13 cellular contexts compared by ENCODE assay signal in the genomic region with DNA sequence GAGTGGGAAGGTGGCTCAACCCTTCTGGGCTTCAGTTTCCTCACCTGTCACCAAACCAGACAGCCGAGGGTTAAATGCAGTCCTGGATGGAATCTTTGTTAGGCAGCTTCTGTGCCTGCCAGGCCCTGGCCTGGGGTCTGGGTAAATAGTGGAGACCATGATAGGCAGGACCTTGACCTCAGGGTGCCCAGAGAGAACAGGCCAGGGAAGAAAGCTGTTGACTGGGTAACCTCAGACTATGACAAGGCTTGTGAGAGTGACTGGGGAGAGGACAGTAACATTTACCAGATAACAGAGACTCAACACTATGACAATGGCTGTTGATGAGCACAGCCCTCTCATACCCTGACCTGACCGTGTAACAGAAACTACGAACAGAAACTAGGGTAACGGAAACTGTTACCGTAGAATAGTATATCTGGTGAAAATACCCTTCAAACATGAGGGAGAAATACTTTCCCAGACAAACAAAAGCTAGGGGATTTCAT.
DNase-seq lines count a peak whose midpoint lies in the region; ATAC-seq and TF ChIP-seq lines count a peak whose summit lies in the region.
"Had no signal": no experiment of that assay in that cellular context is flagged by ENCODE, and none has a peak within 500 bp of the region (broad histone marks: within the 10 kb centered on the region; RNA-seq: fewer than 3 reads in every experiment).

No MANE protein-coding gene starts in this region.

- DNase-seq in NCI-H187 (lab: John Stamatoyannopoulos, UW), result no peak
- no peak for DNase-seq in NCI-H526 treated with DMSO at 0.1 percent for 48 hours (lab: John Stamatoyannopoulos, UW)
- DNase-seq in left ventricle myocardium inferior, result no peak
- DNase-seq: NCI-H446 treated with DMSO at 0.1 percent for 48 hours, SK-N-SH had no signal

- no peak for TF ChIP-seq CTCF in left ventricle myocardium inferior (IDR thresholded peaks at IDR 0.05; ENCODE audit: borderline replicate concordance)

- peak; percentile 93 for ATAC-seq in GM18511 (IDR thresholded peaks at IDR 0.05; ENCODE audit: unreplicated experiment)
- peak; percentile 96 for ATAC-seq in GM19372 (IDR thresholded peaks at IDR 0.05; ENCODE audit: low read depth, unreplicated experiment)
- ATAC-seq in HG02973 (IDR thresholded peaks at IDR 0.05; ENCODE audit: unreplicated experiment), result peak; percentile 73
- peak; percentile 100 for ATAC-seq in activated T-helper 17 cell treated with anti-CD3 and anti-CD28 coated beads, Interleukin-2, amount 50 U/mL, for 72 hours (replicated peaks)
- ATAC-seq in esophagus mucosa, result no peak

- peaks cover 20% of the 10 kb centered on the region for H3K27me3 ChIP-seq in left ventricle myocardium inferior (ENCODE audit: low read depth)

- H3K4me3 ChIP-seq in left ventricle myocardium inferior, result no peak overlapping the region
- H3K4me3 ChIP-seq: breast epithelium, smooth muscle cell had no signal

- H3K36me3 Mint-ChIP-seq in activated T-helper 17 cell treated with anti-CD3 and anti-CD28 coated beads, Interleukin-2, amount 50 U/mL, for 72 hours (ENCODE audit: low read depth), result no peaks in the 10 kb centered on the region

- no peak overlapping the region for H3K27ac ChIP-seq in left ventricle myocardium inferior (replicated peaks)
- H3K27ac ChIP-seq: breast epithelium, epithelial cell of prostate had no signal

- no peaks in the 10 kb centered on the region for H3K9me3 ChIP-seq in left ventricle myocardium inferior (replicated peaks)
- H3K9me3 ChIP-seq: breast epithelium, SK-N-SH had no signal

- intact Hi-C loops in left ventricle myocardium inferior (cut with micrococcal nuclease), result no loop called here

- peak overlapping the region; percentile 58 for H3K27ac Mint-ChIP-seq in activated T-helper 17 cell treated with anti-CD3 and anti-CD28 coated beads, Interleukin-2, amount 50 U/mL, for 72 hours

- H3K27me3 Mint-ChIP-seq in activated T-helper 17 cell treated with anti-CD3 and anti-CD28 coated beads, Interleukin-2, amount 50 U/mL, for 72 hours, result no peaks in the 10 kb centered on the region

- H3K9me3 Mint-ChIP-seq in activated T-helper 17 cell treated with anti-CD3 and anti-CD28 coated beads, Interleukin-2, amount 50 U/mL, for 72 hours, result no peaks in the 10 kb centered on the region

- peak overlapping the region; percentile 10 for H3K4me3 Mint-ChIP-seq in activated T-helper 17 cell treated with anti-CD3 and anti-CD28 coated beads, Interleukin-2, amount 50 U/mL, for 72 hours

- H3K4me1 ChIP-seq in left ventricle myocardium inferior, result no peaks in the 10 kb centered on the region
- H3K4me1 ChIP-seq: breast epithelium had no signal

- H3K36me3 ChIP-seq in left ventricle myocardium inferior, result no peaks in the 10 kb centered on the region
- H3K36me3 ChIP-seq: breast epithelium had no signal

- peaks cover 17% of the 10 kb centered on the region for H3K4me1 Mint-ChIP-seq in activated T-helper 17 cell treated with anti-CD3 and anti-CD28 coated beads, Interleukin-2, amount 50 U/mL, for 72 hours
